15 cellular contexts compared by ENCODE assay signal in genomic region chr9:82180711-82181110, GRCh38.
"Had no signal": no experiment of that assay in that cellular context is flagged by ENCODE, and none has a peak within 500 bp of the region (broad histone marks: within the 10 kb centered on the region; RNA-seq: fewer than 3 reads in every experiment).

No MANE protein-coding gene starts in this region.

- H3K27me3 ChIP-seq: ovary had no signal

- DNase-seq: activated CD4-positive, alpha-beta T cell treated with anti-CD3 and anti-CD28 coated beads, Interleukin-2, amount 50 U/mL, for 48 hours; activated naive CD4-positive, alpha-beta T cell treated with anti-CD3 and anti-CD28 coated beads for 36 hours; activated naive CD8-positive, alpha-beta T cell treated with anti-CD3 and anti-CD28 coated beads, Interleukin-2, amount 50 U/mL, for 24 hours; activated T-cell treated with anti-CD3 and anti-CD28 coated beads, Interleukin-2, amount 50 U/mL, for 1 hour; aorta; cerebellar nuclear complex; effector memory CD4-positive, alpha-beta T cell; foreskin melanocyte; left cardiac atrium; lower lobe of right lung; midbrain; ovary; stimulated activated CD4-positive, alpha-beta T cell treated with anti-CD3 and anti-CD28 coated beads, Interleukin-1b, Interleukin-23, amount 100 ng/mL, for 48 hours; stimulated activated naive CD8-positive, alpha-beta T cell treated with anti-CD3 and anti-CD28 coated beads, Interleukin-15, amount 100 ng/mL, for 72 hours had no signal

- H3K4me3 ChIP-seq: lower lobe of right lung, ovary had no signal

- H3K27ac ChIP-seq: lower lobe of right lung, ovary, VCaP had no signal

- H3K36me3 ChIP-seq: lower lobe of right lung, ovary had no signal

- H3K9me3 ChIP-seq: lower lobe of right lung, ovary had no signal

- H3K4me1 ChIP-seq: lower lobe of right lung had no signal
